Comparison of ENCODE assay signal across 1 cellular context in the genomic region with DNA sequence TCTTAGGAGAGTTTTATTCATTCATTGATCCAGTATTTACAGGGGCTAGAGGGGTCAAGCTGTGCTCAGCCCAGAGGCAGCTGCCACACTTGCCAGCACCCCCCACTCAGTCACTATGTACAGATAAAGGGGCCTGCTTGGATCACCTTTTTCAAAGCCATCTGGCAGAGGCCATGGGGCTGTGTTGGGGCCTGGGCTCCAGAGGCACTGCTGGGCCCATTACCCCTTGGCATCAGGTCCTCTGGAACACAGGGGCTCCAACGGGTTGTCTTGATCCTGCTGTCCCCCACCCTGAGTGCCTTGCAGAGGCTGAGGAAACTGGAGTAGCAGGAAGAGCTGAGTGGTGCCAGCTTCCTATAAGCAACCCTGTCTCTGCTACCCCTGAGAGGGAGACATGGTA.
TF ChIP-seq lines count a peak whose summit lies in the region.

No MANE protein-coding gene starts in this region.

TF ChIP-seq in K562, 482 proteins besides CTCF, POLR2A, EP300 and RAD21:
- TF ChIP-seq MEIS2 (IDR thresholded peaks at IDR 0.05; ENCODE audit: partially characterized antibody) (no peak), POLR2AphosphoS2 (IDR thresholded peaks at IDR 0.05; ENCODE audit: low read length) (no peak)
